Comparison of ENCODE assay signal across 8 cellular contexts in genomic region chr2:61889212-61889956, GRCh38. TPM values are rescaled to one million over a fixed set of nuclear protein-coding genes. Genes with fewer than 3 reads are reported as not detected.
DNase-seq lines count a peak whose midpoint lies in the region; ATAC-seq and TF ChIP-seq lines count a peak whose summit lies in the region.

No MANE protein-coding gene starts in this region.

- H3K9ac ChIP-seq in smooth muscle cell (ENCODE audit: low read depth): no peak overlapping the region

- H3K27ac ChIP-seq in VCaP (peak overlapping the region; percentile 91), heart left ventricle (peak overlapping the region in 10 of 12 donors; percentile 85 to 99 (median 96)), smooth muscle cell (ENCODE audit: low read depth) (no peak overlapping the region)

- no peaks in the 10 kb centered on the region for H3K9me3 ChIP-seq in heart left ventricle
- no peaks in the 10 kb centered on the region for H3K9me3 ChIP-seq in smooth muscle cell (replicated peaks; ENCODE audit: low read depth)

- H3K4me1 ChIP-seq in heart left ventricle (peaks cover 4 to 25% (median 14%) of the 10 kb centered on the region in 12 donors), smooth muscle cell (ENCODE audit: low read depth) (peaks cover 12% of the 10 kb centered on the region)

- H2AFZ ChIP-seq in smooth muscle cell (ENCODE audit: low read depth): no peak overlapping the region

- ATAC-seq in heart left ventricle (peak in 1 of 4 donors; percentile 3), GM19395 (IDR thresholded peaks at IDR 0.05; ENCODE audit: unreplicated experiment) (no peak), HG03571 (IDR thresholded peaks at IDR 0.05; ENCODE audit: unreplicated experiment) (no peak), HG02642 (IDR thresholded peaks at IDR 0.05; ENCODE audit: poor library complexity, unreplicated experiment) (no peak)

- no peak for DNase-seq in HFF-Myc (ENCODE audit: extremely low read depth, low read depth)
- DNase-seq in heart left ventricle: peak in 1 of 5 donors; percentile 13
- DNase-seq in smooth muscle cell (lab: John Stamatoyannopoulos, UW; ENCODE audit: unreplicated experiment): no peak
- no peak for DNase-seq in NCI-H2107 (lab: John Stamatoyannopoulos, UW)

- no peak for TF ChIP-seq POLR2A in heart left ventricle (IDR thresholded peaks at IDR 0.05)

- intact Hi-C loops in heart left ventricle (cut with DNase I): loop anchor here in 1 of 10 donors (10.0 kb wide), 1 partner anchor 385 kb away; no protein-coding TSS in a partner anchor

- 75 to 82% (median 78%) methylated on average over 36 of the region's 36 CpGs for WGBS in heart left ventricle, 4 donors
- 89% methylated on average over 36 of the region's 36 CpGs for WGBS in smooth muscle cell (ENCODE audit: low lambda C conversion rate)

- TF ChIP-seq CTCF in HFF-Myc (IDR thresholded peaks at IDR 0.05; ENCODE audit: low read depth, low read length, missing control alignments): no peak
- no peak for TF ChIP-seq CTCF in VCaP (conservative IDR thresholded peaks at IDR 0.05)
- no peak for TF ChIP-seq CTCF in heart left ventricle (IDR thresholded peaks at IDR 0.05)
- TF ChIP-seq CTCF in smooth muscle cell (IDR thresholded peaks at IDR 0.05; ENCODE audit: borderline replicate concordance, insufficient read depth, poor library complexity, severe bottlenecking): no peak

- H3K36me3 ChIP-seq in heart left ventricle (peaks cover 0 to 22% (median 10%) of the 10 kb centered on the region in 9 donors), smooth muscle cell (ENCODE audit: low read depth) (no peaks in the 10 kb centered on the region)

- H3K4me3 ChIP-seq in HFF-Myc (replicated peaks; ENCODE audit: low read depth, low read length) (peak overlapping the region; percentile 89), heart left ventricle (peak overlapping the region in 11 of 12 donors; percentile 61 to 95 (median 86)), smooth muscle cell (peak overlapping the region; percentile 91)

- peak overlapping the region; percentile 94 for H3K4me2 ChIP-seq in smooth muscle cell

- H3K27me3 ChIP-seq in heart left ventricle: no peaks in the 10 kb centered on the region
- no peaks in the 10 kb centered on the region for H3K27me3 ChIP-seq in smooth muscle cell (ENCODE audit: low read depth)

- no peaks in the 10 kb centered on the region for H3F3A ChIP-seq in smooth muscle cell (ENCODE audit: low read depth)

- H4K20me1 ChIP-seq in smooth muscle cell (ENCODE audit: low read depth): peaks cover 35% of the 10 kb centered on the region

- peaks cover 40% of the 10 kb centered on the region for H3K79me2 ChIP-seq in smooth muscle cell (ENCODE audit: low read depth)

RNA-seq across cellular contexts. Expression of gene CCT4, which starts 0.9 kb away (rescaled TPM):
- total RNA-seq in heart left ventricle (100 to 1,000 TPM in 4 of 9 donors, 10 to 100 TPM in 5; 50.1 to 130 (median 96.9) TPM), smooth muscle cell (164 and 180 TPM in 2 replicates)
- polyA plus RNA-seq in heart left ventricle (100 to 1,000 TPM in 1 of 2 donors, 10 to 100 TPM in 1; 42.1 to 170 TPM), smooth muscle cell (109 and 117 TPM in 2 replicates)

RNA-seq across cellular contexts. Expression of gene COMMD1, which starts 16.1 kb away (rescaled TPM):
- total RNA-seq in heart left ventricle: 10 to 100 TPM; 50.1 to 79.6 (median 64.2) TPM
- 10 to 100 TPM; 71.4 to 99.5 TPM for polyA plus RNA-seq in heart left ventricle
- total RNA-seq in smooth muscle cell: 37.9 and 50.6 TPM in 2 replicates
- 73.8 and 82.9 TPM in 2 replicates for polyA plus RNA-seq in smooth muscle cell

RNA-seq across cellular contexts. Expression of gene FAM161A, which starts 35.5 kb away (rescaled TPM):
- total RNA-seq in heart left ventricle: 1 to 10 TPM in 8 of 9 donors, under 1 TPM in 1; 0.56 to 2.9 (median 2.3) TPM
- polyA plus RNA-seq in heart left ventricle: 1 to 10 TPM in 1 of 2 donors, under 1 TPM in 1; 0.84 to 4.4 TPM
- 3.9 TPM in 2 replicates for total RNA-seq in smooth muscle cell
- 4.1 and 5.7 TPM in 2 replicates for polyA plus RNA-seq in smooth muscle cell
